Comparison of ENCODE assay signal across 8 cellular contexts in the genomic region with DNA sequence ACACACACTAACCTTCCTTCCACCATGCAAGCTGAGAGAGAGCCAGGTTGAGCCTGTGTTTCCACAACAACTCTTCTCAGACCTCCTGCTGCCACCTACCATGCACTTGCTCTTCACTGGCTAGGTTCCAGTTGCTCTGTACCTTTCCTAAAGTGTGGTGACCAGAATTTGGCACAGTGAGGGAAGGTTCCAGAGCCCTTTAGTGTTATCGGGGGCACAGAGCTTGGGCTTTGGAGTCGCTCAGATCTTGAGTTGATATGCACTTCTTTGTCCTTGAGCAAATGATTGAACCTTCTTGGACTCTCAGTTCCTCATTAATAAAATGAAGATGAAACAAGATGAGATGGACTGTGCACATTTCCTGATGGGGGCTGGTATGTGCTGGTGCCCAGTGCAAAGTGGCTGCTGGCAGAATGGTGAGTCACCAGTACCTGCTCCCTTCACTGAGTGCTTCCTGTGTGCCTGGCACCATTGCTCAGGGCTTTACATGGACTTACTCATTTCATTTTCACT. TPM values are rescaled to one million over a fixed set of nuclear protein-coding genes. Genes with fewer than 3 reads are reported as not detected.
DNase-seq lines count a peak whose midpoint lies in the region; ATAC-seq and TF ChIP-seq lines count a peak whose summit lies in the region.

No MANE protein-coding gene starts in this region.

- ATAC-seq in GM19023 (IDR thresholded peaks at IDR 0.05; ENCODE audit: unreplicated experiment): peak; percentile 68
- ATAC-seq in HG03095 (IDR thresholded peaks at IDR 0.05; ENCODE audit: unreplicated experiment): peak; percentile 76
- ATAC-seq in RWPE2 (ENCODE audit: low read depth): peak; percentile 82
- ATAC-seq in CD4-positive, alpha-beta T cell (ENCODE audit: poor library complexity): no peak

- WGBS in smooth muscle cell (ENCODE audit: low lambda C conversion rate): 98% methylated on average over 2 of the region's 2 CpGs

- H3K9me3 Mint-ChIP-seq in CD4-positive, alpha-beta T cell: no peaks in the 10 kb centered on the region

- H3K27ac Mint-ChIP-seq in CD4-positive, alpha-beta T cell: no peak overlapping the region

- POLR2A ChIA-PET in CD4-positive, alpha-beta T cell (lab: Charles Lee): no interaction called here

- H3K79me2 ChIP-seq in smooth muscle cell (ENCODE audit: low read depth): no peaks in the 10 kb centered on the region

- intact Hi-C loops in CD4-positive, alpha-beta T cell (cut with DNase I, micrococcal nuclease): no loop called here

- CTCF ChIA-PET in CD4-positive, alpha-beta T cell (lab: Charles Lee): no interaction called here

- H2AFZ ChIP-seq in smooth muscle cell (ENCODE audit: low read depth): no peak overlapping the region

- H3K27ac ChIP-seq in RWPE2 (ENCODE audit: poor library complexity, severe bottlenecking): peak overlapping the region; percentile 53
- no peak overlapping the region for H3K27ac ChIP-seq in smooth muscle cell (ENCODE audit: low read depth)
- no peak overlapping the region for H3K27ac ChIP-seq in CD4-positive, alpha-beta T cell (ENCODE audit: low read depth, low read length)

- no peaks in the 10 kb centered on the region for H3F3A ChIP-seq in smooth muscle cell (ENCODE audit: low read depth)

- H3K4me1 ChIP-seq in RWPE2 (ENCODE audit: insufficient read depth, poor library complexity, severe bottlenecking) (peaks cover 29% of the 10 kb centered on the region), smooth muscle cell (ENCODE audit: low read depth) (no peaks in the 10 kb centered on the region)

- H3K4me1 Mint-ChIP-seq in CD4-positive, alpha-beta T cell (ENCODE audit: low read depth): no peaks in the 10 kb centered on the region

- H3K27me3 ChIP-seq in RWPE2 (ENCODE audit: insufficient read depth, poor library complexity, severe bottlenecking) (no peaks in the 10 kb centered on the region), smooth muscle cell (ENCODE audit: low read depth) (no peaks in the 10 kb centered on the region)
- H3K27me3 ChIP-seq in CD4-positive, alpha-beta T cell (ENCODE audit: control insufficient read depth, insufficient read depth, low read length): no peaks in the 10 kb centered on the region

- no peak overlapping the region for H3K4me3 Mint-ChIP-seq in CD4-positive, alpha-beta T cell

- H3K36me3 ChIP-seq in RWPE2 (ENCODE audit: low read depth) (no peaks in the 10 kb centered on the region), smooth muscle cell (ENCODE audit: low read depth) (no peaks in the 10 kb centered on the region)

- TF ChIP-seq CTCF in RWPE2 (IDR thresholded peaks at IDR 0.05; ENCODE audit: poor library complexity, severe bottlenecking): no peak
- no peak for TF ChIP-seq CTCF in smooth muscle cell (IDR thresholded peaks at IDR 0.05; ENCODE audit: borderline replicate concordance, insufficient read depth, poor library complexity, severe bottlenecking)
- no peak for TF ChIP-seq CTCF in CD4-positive, alpha-beta T cell (IDR thresholded peaks at IDR 0.05)

- no peaks in the 10 kb centered on the region for H3K36me3 Mint-ChIP-seq in CD4-positive, alpha-beta T cell (ENCODE audit: low read depth)

- H3K9ac ChIP-seq in smooth muscle cell (ENCODE audit: low read depth): no peak overlapping the region

- H4K20me1 ChIP-seq in smooth muscle cell (ENCODE audit: low read depth): no peaks in the 10 kb centered on the region

- H3K4me2 ChIP-seq in smooth muscle cell: no peak overlapping the region

- H3K9me3 ChIP-seq in RWPE2 (ENCODE audit: severe bottlenecking) (no peaks in the 10 kb centered on the region), smooth muscle cell (replicated peaks; ENCODE audit: low read depth) (no peaks in the 10 kb centered on the region)
- H3K9me3 ChIP-seq in CD4-positive, alpha-beta T cell (ENCODE audit: control insufficient read depth, low read length): no peaks in the 10 kb centered on the region

- H3K4me3 ChIP-seq in RWPE2 (ENCODE audit: severe bottlenecking) (no peak overlapping the region), smooth muscle cell (no peak overlapping the region)

- peaks cover 6% of the 10 kb centered on the region for H3K27me3 Mint-ChIP-seq in CD4-positive, alpha-beta T cell

- peak; percentile 55 for DNase-seq in A172 (ENCODE audit: low spot score)
- no peak for DNase-seq in RWPE2 (ENCODE audit: low spot score)
- DNase-seq in smooth muscle cell (lab: John Stamatoyannopoulos, UW; ENCODE audit: unreplicated experiment): no peak
- no peak for DNase-seq in NCI-H1436 treated with DMSO at 0.1 percent for 48 hours (lab: John Stamatoyannopoulos, UW)
- no peak for DNase-seq in COLO829 (ENCODE audit: low spot score)
- no peak for DNase-seq in CD4-positive, alpha-beta T cell

RNA-seq across cellular contexts. Expression of gene NEDD4L, which starts 47.1 kb away (rescaled TPM):
- total RNA-seq in A172 (2014; rRNA removed; shearing (Covaris generic)): 8.1 and 16.8 TPM in 2 replicates
- total RNA-seq in smooth muscle cell: 41.3 and 42.9 TPM in 2 replicates
- 8.7 and 26.6 TPM in 2 replicates for polyA plus RNA-seq in smooth muscle cell
- 10 to 100 TPM; 11.2 to 13.7 TPM for total RNA-seq in CD4-positive, alpha-beta T cell
